ENCODE assay signal across 10 cellular contexts in the genomic region with DNA sequence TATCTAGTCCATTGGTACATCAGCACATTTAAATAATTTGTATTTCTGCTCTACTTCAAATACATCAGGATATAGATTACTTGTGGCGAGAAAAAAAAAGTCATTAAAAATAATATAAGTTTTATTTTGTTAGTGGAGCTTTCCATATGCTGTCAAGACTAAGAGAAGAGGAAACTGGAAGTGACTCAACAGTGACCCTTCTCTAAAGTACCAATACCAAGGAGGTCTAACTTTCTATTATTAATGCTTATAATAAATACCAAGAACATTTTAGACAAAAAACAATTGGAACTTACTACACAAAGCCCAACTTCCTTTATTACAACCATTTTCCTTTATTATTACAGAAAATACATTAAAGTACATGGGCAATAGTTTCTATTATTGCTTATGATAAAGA. TPM values are rescaled to one million over a fixed set of nuclear protein-coding genes. Genes with fewer than 3 reads are reported as not detected.
"Had no signal": no experiment of that assay in that cellular context is flagged by ENCODE, and none has a peak within 500 bp of the region (broad histone marks: within the 10 kb centered on the region; RNA-seq: fewer than 3 reads in every experiment).

No MANE protein-coding gene starts in this region.

- FAIRE-seq: HTR-8/SVneo, K562 had no signal

- DNase-seq: GM23248, GOT3, H7, HFFc6, IMR-90 had no signal

- H3K4me1 ChIP-seq: HAP-1 had no signal

- ATAC-seq: HCT116, K562 had no signal

- H3K9me3 ChIP-seq: HAP-1 had no signal

- H3K9ac ChIP-seq: GM23248 had no signal

- H2AFZ ChIP-seq: GM23248 had no signal

- H3K4me3 ChIP-seq: GM23248, HAP-1, K562 had no signal

- H3K27ac ChIP-seq: GM23248 had no signal

- H3K36me3 ChIP-seq: HAP-1 had no signal

RNA-seq across cellular contexts. Expression of gene TTR, which starts 39.8 kb away (rescaled TPM):
- total RNA-seq: GM23248, H4, H7, HFFc6, IMR-90 had no signal
- polyA plus RNA-seq: GM23248, IMR-90 had no signal

RNA-seq across cellular contexts. Expression of gene B4GALT6, which starts 52.9 kb away (rescaled TPM):
- total RNA-seq: HFFc6 had no signal
